In genomic region chr2:22904126-22904684, GRCh38 we compare ENCODE assay signal across 8 cellular contexts.
DNase-seq lines count a peak whose midpoint lies in the region; ATAC-seq and TF ChIP-seq lines count a peak whose summit lies in the region.

No MANE protein-coding gene starts in this region.

- H3K4me2 ChIP-seq in OCI-LY7 (ENCODE audit: low read length) = no peak overlapping the region

- no peaks in the 10 kb centered on the region for H3K79me2 ChIP-seq in OCI-LY7 (ENCODE audit: insufficient read depth, low read depth, low read length)

- intact Hi-C loops in Caco-2 (cut with micrococcal nuclease; ENCODE audit: unreplicated experiment) = loop anchor here (1.0 kb wide), 1 partner anchor 447 kb away; no protein-coding TSS in a partner anchor
- intact Hi-C loops in OCI-LY7 (cut with micrococcal nuclease; ENCODE audit: unreplicated experiment) = no loop called here
- intact Hi-C loops in left cardiac atrium (cut with DNase I) = loop anchor here in 1 of 2 donors (5.0 kb wide), 1 partner anchor 448 kb away; no protein-coding TSS in a partner anchor
- intact Hi-C loops in aorta (cut with DNase I) = loop anchor here in 1 of 2 donors (5.0 kb wide), 1 partner anchor 448 kb away; no protein-coding TSS in a partner anchor

- H3K36me3 Mint-ChIP-seq in Caco-2 (ENCODE audit: insufficient read depth, unreplicated experiment) = no peaks in the 10 kb centered on the region

- H2AFZ ChIP-seq in OCI-LY7 (ENCODE audit: low read length) = no peak overlapping the region

- 41 to 43% methylated on average over 6 of the region's 6 CpGs for WGBS in aorta, 2 donors

- no peak overlapping the region for H3K4me3 Mint-ChIP-seq in Caco-2 (ENCODE audit: unreplicated experiment)

- H3K9me3 Mint-ChIP-seq in Caco-2 (ENCODE audit: unreplicated experiment) = no peaks in the 10 kb centered on the region

- no peaks in the 10 kb centered on the region for H3K4me1 Mint-ChIP-seq in Caco-2 (ENCODE audit: low read depth, unreplicated experiment)

- no peak overlapping the region for H3K27ac Mint-ChIP-seq in Caco-2 (ENCODE audit: unreplicated experiment)

- TF ChIP-seq CTCF in Caco-2 (IDR thresholded peaks at IDR 0.05; ENCODE audit: insufficient read depth in 1 of 2, low read depth in 1 of 2, low read length in 1 of 2, severe bottlenecking in 1 of 2, unreplicated experiment in 1 of 2) = peak; percentile 69 to 72
- peak; percentile 78 for TF ChIP-seq CTCF in OCI-LY7 (conservative IDR thresholded peaks at IDR 0.05; ENCODE audit: low read length)

- H3K9me3 ChIP-seq in Caco-2 (no peaks in the 10 kb centered on the region), OCI-LY7 (ENCODE audit: low read length) (no peaks in the 10 kb centered on the region), aorta (ENCODE audit: control insufficient read depth, low read length) (no peaks in the 10 kb centered on the region)

- CTCF ChIA-PET in Caco-2 (lab: Charles Lee) = interaction anchor here (0.6 kb wide), 2 partner anchors 14 to 150 kb away, joined by 3 read pairs; no protein-coding TSS in a partner anchor
- CTCF ChIA-PET in OCI-LY7 (lab: Charles Lee; ENCODE audit: unreplicated experiment) = no interaction called here

- DNase-seq in Caco-2 = peak; percentile 42 to 54
- DNase-seq in OCI-LY7 (ENCODE audit: low spot score) = peak; percentile 15
- DNase-seq in left cardiac atrium = peak; percentile 33
- DNase-seq in aorta = peak in 1 of 2 donors; percentile 77
- no peak for DNase-seq in HuH-7.5 (ENCODE audit: low spot score)
- DNase-seq in middle frontal gyrus (ENCODE audit: extremely low spot score, low spot score) = no peak

- H3K36me3 ChIP-seq in Caco-2 (ENCODE audit: control insufficient read depth, insufficient read depth, low read length) (no peaks in the 10 kb centered on the region), OCI-LY7 (ENCODE audit: insufficient read depth, low read length) (no peaks in the 10 kb centered on the region), aorta (ENCODE audit: control insufficient read depth in 1 of 2, insufficient read depth in 2 of 2, low read length in 1 of 2) (no peaks in the 10 kb centered on the region)

- no peak overlapping the region for H3K4me3 ChIP-seq in Caco-2 (ENCODE audit: low read depth, low read length)
- no peak overlapping the region for H3K4me3 ChIP-seq in OCI-LY7 (ENCODE audit: low read depth, low read length, poor library complexity, severe bottlenecking)
- no peak overlapping the region for H3K4me3 ChIP-seq in aorta (ENCODE audit: low read length in 2 of 2)

- no TSS peak for BruUV-seq in Caco-2 (replicated peaks; lab: Mats Ljungman, UMichigan)
- no TSS peak for BruUV-seq in OCI-LY7 (replicated peaks; lab: Mats Ljungman, UMichigan)

- peak; percentile 77 for ATAC-seq in GM19351 (IDR thresholded peaks at IDR 0.05; ENCODE audit: unreplicated experiment)
- ATAC-seq in left cardiac atrium = no peak
- peak; percentile 52 for ATAC-seq in aorta (ENCODE audit: low FRiP score)
- ATAC-seq in HG03442 (IDR thresholded peaks at IDR 0.05; ENCODE audit: unreplicated experiment) = no peak

- H3K27ac ChIP-seq in OCI-LY7 (ENCODE audit: low read depth, low read length, poor library complexity, severe bottlenecking) (no peak overlapping the region), aorta (ENCODE audit: low read depth in 1 of 2, low read length in 2 of 2) (no peak overlapping the region)

- H3K9me2 ChIP-seq in OCI-LY7 (ENCODE audit: insufficient read depth, low read length) = no peaks in the 10 kb centered on the region

- POLR2A ChIA-PET in Caco-2 (lab: Charles Lee) (no interaction called here), OCI-LY7 (lab: Charles Lee) (interaction anchor here (0.7 kb wide), 1 partner anchor 1192 kb away, joined by 3 read pairs; no protein-coding TSS in a partner anchor)

- H3K4me1 ChIP-seq in Caco-2 = no peaks in the 10 kb centered on the region
- no peaks in the 10 kb centered on the region for H3K4me1 ChIP-seq in OCI-LY7 (ENCODE audit: insufficient read depth, low read length, poor library complexity, severe bottlenecking)
- no peaks in the 10 kb centered on the region for H3K4me1 ChIP-seq in aorta (ENCODE audit: control insufficient read depth in 1 of 2, insufficient read depth in 2 of 2, low read length in 2 of 2)

- H3K27me3 ChIP-seq in Caco-2 (replicated peaks; ENCODE audit: control insufficient read depth, insufficient read depth, low read length) = no peaks in the 10 kb centered on the region
- H3K27me3 ChIP-seq in aorta (ENCODE audit: control insufficient read depth in 1 of 2, insufficient read depth in 2 of 2, low read length in 1 of 2) = peaks cover 0 to 2% of the 10 kb centered on the region in 2 donors

- H3K27me3 Mint-ChIP-seq in Caco-2 (ENCODE audit: insufficient read depth, unreplicated experiment) = peaks cover under 1% of the 10 kb centered on the region

- H4K20me1 ChIP-seq in OCI-LY7 (ENCODE audit: insufficient read depth, low read length) = no peaks in the 10 kb centered on the region

Comparison
In these comparisons a context has a peak if more than half of its experiments do, and no peak if none do; other contexts are left out.
1. DNase-seq: peak in Caco-2 (2 of 2), OCI-LY7 (single experiment) and left cardiac atrium (single experiment); none in HuH-7.5 (single experiment) and middle frontal gyrus (single experiment).
2. ATAC-seq: peak in GM19351 (single experiment) and aorta (single experiment); none in left cardiac atrium (0 of 2) and HG03442 (single experiment).